In genomic region chr11:17786824-17787525, GRCh38 we compare ENCODE assay signal across 15 cellular contexts. TPM values are rescaled to one million over a fixed set of nuclear protein-coding genes. Genes with fewer than 3 reads are reported as not detected.
DNase-seq lines count a peak whose midpoint lies in the region; ATAC-seq, FAIRE-seq and TF ChIP-seq lines count a peak whose summit lies in the region.
"Had no signal": no experiment of that assay in that cellular context is flagged by ENCODE, and none has a peak within 500 bp of the region (broad histone marks: within the 10 kb centered on the region; RNA-seq: fewer than 3 reads in every experiment).

No MANE protein-coding gene starts in this region.

- H2AFZ ChIP-seq in mesenchymal stem cell (ENCODE audit: low read depth, low read length) (no peak overlapping the region), HepG2 (ENCODE audit: low read length) (no peak overlapping the region)

- no peak overlapping the region for H2BK120ac ChIP-seq in mesenchymal stem cell (ENCODE audit: low read depth, low read length)

- TF ChIP-seq EP300 in HepG2 (IDR thresholded peaks at IDR 0.05; ENCODE audit: low read depth in 2 of 2, low read length in 2 of 2) (no peak), HepG2 (CRISPR knock-in tag; IDR thresholded peaks at IDR 0.05; ENCODE audit: borderline replicate concordance) (no peak)

- intact Hi-C loops in HepG2 (cut with micrococcal nuclease; ENCODE audit: unreplicated experiment): no loop called here
- intact Hi-C loops in CD14-positive monocyte (cut with micrococcal nuclease): no loop called here

- no peak overlapping the region for H2BK12ac ChIP-seq in mesenchymal stem cell (ENCODE audit: low read length in 2 of 2)

- no peak overlapping the region for H3K4ac ChIP-seq in mesenchymal stem cell (ENCODE audit: low read depth in 1 of 2, low read length in 2 of 2)

- no peaks in the 10 kb centered on the region for H3K9me3 ChIP-seq in mesenchymal stem cell (ENCODE audit: control insufficient read depth, low read length)
- no peaks in the 10 kb centered on the region for H3K9me3 ChIP-seq in HepG2 (ENCODE audit: low read length)
- H3K9me3 ChIP-seq: HAP-1, spleen had no signal

- TF ChIP-seq POLR2A in HepG2 (IDR thresholded peaks at IDR 0.05; ENCODE audit: insufficient read depth in 1 of 2, low read depth in 2 of 2, low read length in 2 of 2): no peak

- H4K8ac ChIP-seq in mesenchymal stem cell (ENCODE audit: low read length): no peak overlapping the region

- FAIRE-seq in HTR-8/SVneo (lab: Jason Lieb, UNC) (peak; percentile 93), bronchial epithelial cell (lab: Jason Lieb, UNC) (peak; percentile 68), D721Med (lab: Jason Lieb, UNC) (no peak), HepG2 (lab: Jason Lieb, UNC) (no peak)

- H3K14ac ChIP-seq in mesenchymal stem cell (ENCODE audit: low read length in 2 of 2): no peak overlapping the region

- H2BK5ac ChIP-seq in mesenchymal stem cell (ENCODE audit: low read depth, low read length, poor library complexity, severe bottlenecking): no peak overlapping the region

- WGBS in mesenchymal stem cell: 67% methylated on average over 14 of the region's 14 CpGs
- WGBS in HepG2 (ENCODE audit: low lambda C conversion rate): 94% methylated on average over 13 of the region's 14 CpGs

- no peak overlapping the region for H2AK5ac ChIP-seq in mesenchymal stem cell (ENCODE audit: low read length, severe bottlenecking)

- in situ Hi-C loops in HepG2 (cut with HindIII; ENCODE audit: extremely low pct_ligation_motif_present, low pct_unique_long_range_greater_than_20kb): no loop called here

- H3K4me2 ChIP-seq in mesenchymal stem cell (ENCODE audit: low read length, poor library complexity, severe bottlenecking) (no peak overlapping the region), HepG2 (ENCODE audit: low read depth, low read length) (no peak overlapping the region)

- H3K36me3 ChIP-seq in bronchial epithelial cell (ENCODE audit: control insufficient read depth, insufficient read depth, low read length) (no peaks in the 10 kb centered on the region), mesenchymal stem cell (ENCODE audit: control insufficient read depth in 1 of 2, insufficient read depth in 2 of 2, low read depth in 1 of 2, low read length in 2 of 2) (peaks cover 0 to 2% of the 10 kb centered on the region in 2 experiments), HepG2 (replicated peaks in 1 of 2; ENCODE audit: control insufficient read depth in 1 of 2, insufficient read depth in 2 of 2, low read length in 2 of 2) (peaks cover 1 to 11% of the 10 kb centered on the region in 2 experiments; a peak in 2 of 5 replicates)
- H3K36me3 ChIP-seq: HAP-1 had no signal

- TF ChIP-seq CTCF in bronchial epithelial cell (IDR thresholded peaks at IDR 0.05; ENCODE audit: insufficient read depth, low read length, severe bottlenecking) (peak; percentile 5), D721Med (IDR thresholded peaks at IDR 0.05; ENCODE audit: insufficient read depth, missing control alignments) (no peak), HepG2 (CRISPR knock-in tag; IDR thresholded peaks at IDR 0.05) (no peak), CD14-positive monocyte (IDR thresholded peaks at IDR 0.05) (no peak)

- H2BK15ac ChIP-seq in mesenchymal stem cell (ENCODE audit: low read depth, poor library complexity, severe bottlenecking): no peak overlapping the region

- CTCF ChIA-PET in HepG2 (lab: Yijun Ruan, JAX; ENCODE audit: low intra/inter-chr PET ratio, low total read pairs): no interaction called here

- POLR2A ChIA-PET in HepG2 (lab: Yijun Ruan, JAX): no interaction called here

- ATAC-seq in HepG2: no peak

- no TSS peak for BruUV-seq in HepG2 (replicated peaks; lab: Mats Ljungman, UMichigan)

- no peaks in the 10 kb centered on the region for H3K27me3 Mint-ChIP-seq in CD14-positive monocyte (ENCODE audit: low read depth in 3 of 3)
- H3K27me3 Mint-ChIP-seq: activated CD4-positive, alpha-beta T cell treated with anti-CD3 and anti-CD28 coated beads, Interleukin-2, amount 10 ng/mL, durations not matched to agents 24 days and 14 days had no signal

- H3K9ac ChIP-seq in mesenchymal stem cell (ENCODE audit: low read length) (no peak overlapping the region), HepG2 (ENCODE audit: insufficient read depth, low read depth, low read length) (no peak overlapping the region)

- no peaks in the 10 kb centered on the region for H4K20me1 ChIP-seq in HepG2 (ENCODE audit: insufficient read depth, low read length)

- H3K79me1 ChIP-seq in mesenchymal stem cell (replicated peaks; ENCODE audit: low read length, poor library complexity, severe bottlenecking): no peaks in the 10 kb centered on the region

- no peak overlapping the region for H3K18ac ChIP-seq in mesenchymal stem cell (ENCODE audit: low read depth in 1 of 2, low read length in 2 of 2)

- peaks cover 0 to 2% (median 0%) of the 10 kb centered on the region in 7 donors for H3K9me3 Mint-ChIP-seq in CD14-positive monocyte
- H3K9me3 Mint-ChIP-seq: activated CD4-positive, alpha-beta T cell treated with anti-CD3 and anti-CD28 coated beads, Interleukin-2, amount 10 ng/mL, durations not matched to agents 24 days and 14 days had no signal

- H3K4me3 Mint-ChIP-seq in CD14-positive monocyte: no peak overlapping the region
- H3K4me3 Mint-ChIP-seq: activated CD4-positive, alpha-beta T cell treated with anti-CD3 and anti-CD28 coated beads, Interleukin-2, amount 10 ng/mL, durations not matched to agents 24 days and 14 days had no signal

- H3K4me3 ChIP-seq in bronchial epithelial cell (ENCODE audit: low read depth, low read length): no peak overlapping the region
- H3K4me3 ChIP-seq in mesenchymal stem cell (ENCODE audit: insufficient read depth in 1 of 2, low read depth in 1 of 2, low read length in 2 of 2): no peak overlapping the region
- H3K4me3 ChIP-seq in HepG2 (replicated peaks in 1 of 3; ENCODE audit: insufficient read depth in 1 of 3, low read depth in 2 of 3, low read length in 3 of 3): no peak overlapping the region
- H3K4me3 ChIP-seq: dorsolateral prefrontal cortex, HAP-1, SK-N-MC, spleen had no signal

- H4K91ac ChIP-seq in mesenchymal stem cell (ENCODE audit: low read length): no peak overlapping the region

- peaks cover 0 to 7% of the 10 kb centered on the region in 2 donors for H3K36me3 Mint-ChIP-seq in CD14-positive monocyte

- H3K27me3 ChIP-seq in bronchial epithelial cell (ENCODE audit: control insufficient read depth, insufficient read depth, low read length): no peaks in the 10 kb centered on the region
- no peaks in the 10 kb centered on the region for H3K27me3 ChIP-seq in mesenchymal stem cell (ENCODE audit: control insufficient read depth in 1 of 2, insufficient read depth in 1 of 2, low read length in 2 of 2)
- no peaks in the 10 kb centered on the region; a peak in 1 of 5 replicates for H3K27me3 ChIP-seq in HepG2 (ENCODE audit: control insufficient read depth in 1 of 2, insufficient read depth in 2 of 2, low read length in 2 of 2)
- H3K27me3 ChIP-seq: dorsolateral prefrontal cortex, spleen had no signal

- DNase-seq in AG08395 (ENCODE audit: low spot score) (peak; percentile 90), HTR-8/SVneo (ENCODE audit: insufficient read length, low spot score) (peak; percentile 64), bronchial epithelial cell (ENCODE audit: low read depth) (peak; percentile 94), mesenchymal stem cell (peak; percentile 77), D721Med (ENCODE audit: insufficient read length, low spot score) (no peak), HepG2 (ENCODE audit: low spot score) (no peak), CD14-positive monocyte (ENCODE audit: low spot score) (no peak)
- DNase-seq in activated CD4-positive, alpha-beta T cell treated with anti-CD3 and anti-CD28 coated beads, Interleukin-2, amount 50 U/mL, for 1 hour: no peak
- DNase-seq: activated CD4-positive, alpha-beta T cell treated with anti-CD3 and anti-CD28 coated beads, Interleukin-2, amount 10 ng/mL, durations not matched to agents 24 days and 14 days; activated gamma-delta T cell treated with Interleukin-2 at 50 U/mL for 16 hours; dorsolateral prefrontal cortex; NCI-H524; spleen had no signal

- TF ChIP-seq RAD21 in HepG2 (CRISPR knock-in tag; IDR thresholded peaks at IDR 0.05): no peak

- peaks cover 4% of the 10 kb centered on the region for H3K4me1 ChIP-seq in mesenchymal stem cell (ENCODE audit: control insufficient read depth, insufficient read depth, low read depth, low read length)
- H3K4me1 ChIP-seq in HepG2 (ENCODE audit: insufficient read depth, low read length): no peaks in the 10 kb centered on the region
- H3K4me1 ChIP-seq: spleen had no signal

- H3K23ac ChIP-seq in mesenchymal stem cell (ENCODE audit: low read length in 2 of 2): no peak overlapping the region

- peak overlapping the region in 2 of 7 donors; percentile 2 to 15 for H3K27ac Mint-ChIP-seq in CD14-positive monocyte
- H3K27ac Mint-ChIP-seq: activated CD4-positive, alpha-beta T cell treated with anti-CD3 and anti-CD28 coated beads, Interleukin-2, amount 10 ng/mL, durations not matched to agents 24 days and 14 days had no signal

- no peaks in the 10 kb centered on the region for H3K79me2 ChIP-seq in HepG2 (ENCODE audit: insufficient read depth, low read length)

- H3K27ac ChIP-seq in mesenchymal stem cell (ENCODE audit: low read length, poor library complexity, severe bottlenecking): no peak overlapping the region
- no peak overlapping the region for H3K27ac ChIP-seq in HepG2 (ENCODE audit: extremely low read length, insufficient read depth, low read length)
- H3K27ac ChIP-seq: SK-N-MC, spleen had no signal

- no peaks in the 10 kb centered on the region for H3K4me1 Mint-ChIP-seq in CD14-positive monocyte
- H3K4me1 Mint-ChIP-seq: activated CD4-positive, alpha-beta T cell treated with anti-CD3 and anti-CD28 coated beads, Interleukin-2, amount 10 ng/mL, durations not matched to agents 24 days and 14 days had no signal

RNA-seq across cellular contexts. Expression of gene KCNC1, which starts 52.4 kb away (rescaled TPM):
- total RNA-seq in bronchial epithelial cell (not detected in 2 replicates), HepG2 (2016; rRNA removed; fragmentation: Illumina TruSeq; extraction: Trizol) (0.03 and 0.04 TPM in 2 replicates)
- polyA plus RNA-seq in mesenchymal stem cell (2013, experiment 1 of 2): under 0.01 TPM
- 0.01 TPM for polyA plus RNA-seq in mesenchymal stem cell (2013, experiment 2 of 2)
- not detected in 2 replicates for total RNA-seq in HepG2 (2016; cell fraction: cytosol; rRNA removed; fragmentation: Illumina TruSeq; extraction: Trizol; ENCODE audit: low read depth)
- 0.04 and 0.06 TPM in 2 replicates for total RNA-seq in HepG2 (2016; cell fraction: insoluble cytoplasmic fraction; rRNA removed; fragmentation: Illumina TruSeq; extraction: Trizol)
- total RNA-seq in HepG2 (2016; cell fraction: membrane; rRNA removed; fragmentation: Illumina TruSeq; extraction: Trizol): 0.03 and 0.10 TPM in 2 replicates
- 0.34 and 0.38 TPM in 2 replicates for total RNA-seq in HepG2 (2016; cell fraction: nucleus; rRNA removed; fragmentation: Illumina TruSeq; extraction: Trizol)
- polyA plus RNA-seq in HepG2 (2011; rRNA removed) (0.01 TPM in 1 of 2 replicates, not detected in the other), CD14-positive monocyte (not detected)
- polyA plus RNA-seq in HepG2 (2011; cell fraction: cytosol; rRNA removed): not detected in 2 replicates
- polyA plus RNA-seq in HepG2 (2011; cell fraction: nucleus; rRNA removed): 0.16 and 0.19 TPM in 2 replicates
- 0.11 and 0.51 TPM in 2 replicates for polyA plus RNA-seq in HepG2 (2012)
- polyA plus RNA-seq in HepG2 (2016; cell fraction: cytosol; fragmentation: Illumina TruSeq; extraction: Trizol; ENCODE audit: low read depth): 0.02 TPM in 1 of 2 replicates, not detected in the other
- 0.07 TPM in 1 of 2 replicates, not detected in the other for polyA plus RNA-seq in HepG2 (2016; cell fraction: insoluble cytoplasmic fraction; fragmentation: Illumina TruSeq; extraction: Trizol; ENCODE audit: low read depth)
- 0.02 TPM in 1 of 2 replicates, not detected in the other for polyA plus RNA-seq in HepG2 (2016; cell fraction: membrane; fragmentation: Illumina TruSeq; extraction: Trizol; ENCODE audit: low read depth)
- 0.36 and 0.99 TPM in 2 replicates for polyA plus RNA-seq in HepG2 (2016; cell fraction: nucleus; fragmentation: Illumina TruSeq; extraction: Trizol; ENCODE audit: insufficient read depth, low read depth)
- polyA minus RNA-seq in HepG2 (2011; rRNA and poly(A)+ RNA removed; ENCODE audit: low replicate concordance): not detected in 2 replicates
- not detected in 2 replicates for polyA minus RNA-seq in HepG2 (2011; cell fraction: cytosol; rRNA and poly(A)+ RNA removed)
- polyA minus RNA-seq in HepG2 (2011; cell fraction: nucleus; rRNA and poly(A)+ RNA removed): 0.39 and 0.50 TPM in 2 replicates
- total RNA-seq: activated CD4-positive, alpha-beta T cell treated with anti-CD3 and anti-CD28 coated beads, Interleukin-2, amount 10 ng/mL, durations not matched to agents 24 days and 14 days; spleen had no signal
- polyA plus RNA-seq: spleen had no signal

Comparison
In these comparisons a context has a peak if more than half of its experiments do, and no peak if none do; other contexts are left out.
1. DNase-seq: peak in AG08395 (single experiment), HTR-8/SVneo (single experiment), bronchial epithelial cell (single experiment) and mesenchymal stem cell (single experiment); none in D721Med (single experiment), activated CD4-positive, alpha-beta T cell treated with anti-CD3 and anti-CD28 coated beads, Interleukin-2, amount 50 U/mL, for 1 hour (single experiment), HepG2 (single experiment) and CD14-positive monocyte (single experiment).